ENCODE assay signal across 8 cellular contexts in the genomic region with DNA sequence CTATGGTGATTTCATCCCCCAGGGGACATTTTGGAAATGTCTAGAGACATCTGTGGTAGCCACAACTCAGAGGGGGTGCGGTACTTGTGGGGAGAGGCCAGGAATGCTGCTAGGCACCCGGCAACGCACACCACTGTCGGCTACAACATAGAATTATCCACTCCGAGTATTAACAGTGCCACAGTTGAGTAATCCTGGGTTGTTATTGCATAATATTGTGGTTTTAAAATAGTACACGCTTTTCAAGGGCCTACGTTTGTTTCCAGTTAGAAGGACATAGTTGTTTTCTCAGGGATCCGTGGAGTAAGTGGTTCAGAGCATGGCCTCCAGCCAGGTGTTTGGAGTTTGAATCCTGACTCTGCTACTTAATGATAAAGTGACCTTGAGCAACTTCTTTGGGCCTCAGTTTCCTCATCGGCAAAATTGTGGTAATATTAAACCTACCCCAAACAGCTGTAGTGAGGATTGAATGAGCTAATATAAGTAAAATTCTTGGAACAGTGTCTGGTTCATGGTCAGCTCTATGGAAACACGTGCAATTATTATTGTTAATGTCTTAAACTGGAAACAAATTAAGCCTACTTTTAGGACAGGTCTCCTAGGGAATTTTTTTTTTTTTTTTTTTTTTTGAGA. TPM values are rescaled to one million over a fixed set of nuclear protein-coding genes. Genes with fewer than 3 reads are reported as not detected.
DNase-seq lines count a peak whose midpoint lies in the region; ATAC-seq and TF ChIP-seq lines count a peak whose summit lies in the region.

No MANE protein-coding gene starts in this region.

- no peak for DNase-seq in HCT116 (ENCODE audit: low read depth, low spot score)
- DNase-seq in Peyer's patch, result peak in 1 of 3 donors; percentile 68
- peak; percentile 99 for DNase-seq in fibroblast of the conjunctiva (ENCODE audit: low read depth)
- DNase-seq in sciatic nerve (ENCODE audit: low spot score), result peak; percentile 83
- no peak for DNase-seq in activated CD4-positive, alpha-beta T cell treated with anti-CD3 and anti-CD28 coated beads, Interleukin-2, amount 10 ng/mL, durations not matched to agents 7 days and 5 days
- DNase-seq in KG1 (lab: John Stamatoyannopoulos, UW), result no peak
- no peak for DNase-seq in ecto neural progenitor cell (ENCODE audit: low spot score)

- H3K27ac ChIP-seq in ACC112 (ENCODE audit: low read depth, low read length) (peak overlapping the region; percentile 83), HCT116 (ENCODE audit: low read depth, low read length) (no peak overlapping the region), Peyer's patch (peak overlapping the region; percentile 29 to 53 (median 36))

- no peak overlapping the region for H3K9ac ChIP-seq in HCT116 (ENCODE audit: low read length)

- no TSS peak for BruUV-seq in HCT116 (replicated peaks; lab: Mats Ljungman, UMichigan)

- H3K9me3 Mint-ChIP-seq in activated CD4-positive, alpha-beta T cell treated with anti-CD3 and anti-CD28 coated beads, Interleukin-2, amount 10 ng/mL, durations not matched to agents 7 days and 5 days, result peaks cover 8% of the 10 kb centered on the region

- no peaks in the 10 kb centered on the region for H3K9me3 ChIP-seq in HCT116 (ENCODE audit: control insufficient read depth in 1 of 2, insufficient read depth in 1 of 2, low read depth in 1 of 2, low read length in 2 of 2)
- no peaks in the 10 kb centered on the region for H3K9me3 ChIP-seq in Peyer's patch

- RAD21 ChIA-PET in HCT116 (lab: Charles Lee; ENCODE audit: low non-redundant PET in 1 of 2, low total read pairs in 2 of 2, uncharacterized antibody in 2 of 2, unreplicated experiment in 2 of 2), result no interaction called here

- TF ChIP-seq POLR2A in HCT116 (IDR thresholded peaks at IDR 0.05; ENCODE audit: borderline replicate concordance, extremely low read depth, insufficient read depth, insufficient read length) (no peak), Peyer's patch (IDR thresholded peaks at IDR 0.05) (no peak)

- H3K4me3 ChIP-seq in ACC112 (ENCODE audit: low read depth, low read length), result no peak overlapping the region
- H3K4me3 ChIP-seq in HCT116 (replicated peaks in 1 of 2; ENCODE audit: low read depth in 1 of 2, low read length in 2 of 2), result no peak overlapping the region
- H3K4me3 ChIP-seq in Peyer's patch, result no peak overlapping the region

- no peak overlapping the region for H3K4me2 ChIP-seq in HCT116 (ENCODE audit: low read length)

- TF ChIP-seq RAD21 in HCT116 (IDR thresholded peaks at IDR 0.05; ENCODE audit: low read depth), result no peak

- no peaks in the 10 kb centered on the region for H3K36me3 Mint-ChIP-seq in activated CD4-positive, alpha-beta T cell treated with anti-CD3 and anti-CD28 coated beads, Interleukin-2, amount 10 ng/mL, durations not matched to agents 7 days and 5 days (ENCODE audit: low read depth)

- peaks cover 13% of the 10 kb centered on the region for H3K4me1 Mint-ChIP-seq in activated CD4-positive, alpha-beta T cell treated with anti-CD3 and anti-CD28 coated beads, Interleukin-2, amount 10 ng/mL, durations not matched to agents 7 days and 5 days

- POLR2A ChIA-PET in HCT116 (lab: Charles Lee), result no interaction called here
- POLR2A ChIA-PET in activated CD4-positive, alpha-beta T cell treated with anti-CD3 and anti-CD28 coated beads, Interleukin-2, amount 10 ng/mL, durations not matched to agents 7 days and 5 days (lab: Charles Lee), result no interaction called here

- peaks cover 21% of the 10 kb centered on the region for H3K4me1 ChIP-seq in ACC112 (ENCODE audit: control insufficient read depth, insufficient read depth, low read length, unreplicated experiment)
- H3K4me1 ChIP-seq in HCT116 (ENCODE audit: control insufficient read depth in 1 of 2, insufficient read depth in 2 of 2, low read length in 2 of 2), result no peaks in the 10 kb centered on the region
- H3K4me1 ChIP-seq in Peyer's patch, result peaks cover 0 to 17% (median 0%) of the 10 kb centered on the region in 4 donors

- intact Hi-C loops in HCT116 (cut with micrococcal nuclease), result no loop called here
- intact Hi-C loops in sciatic nerve (cut with DNase I), result no loop called here

- H2AFZ ChIP-seq in ACC112 (ENCODE audit: low read length, unreplicated experiment) (no peak overlapping the region), HCT116 (ENCODE audit: low read depth, low read length, poor library complexity, severe bottlenecking) (no peak overlapping the region)

- peaks cover 37% of the 10 kb centered on the region for H3K27me3 Mint-ChIP-seq in activated CD4-positive, alpha-beta T cell treated with anti-CD3 and anti-CD28 coated beads, Interleukin-2, amount 10 ng/mL, durations not matched to agents 7 days and 5 days

- no peaks in the 10 kb centered on the region for H3K27me3 ChIP-seq in ACC112 (ENCODE audit: insufficient read depth, low read length)
- no peaks in the 10 kb centered on the region for H3K27me3 ChIP-seq in HCT116 (ENCODE audit: insufficient read depth, low read length)
- H3K27me3 ChIP-seq in Peyer's patch, result no peaks in the 10 kb centered on the region

- H3K9me2 ChIP-seq in HCT116 (ENCODE audit: insufficient read depth), result no peaks in the 10 kb centered on the region

- TF ChIP-seq CTCF in HCT116 (IDR thresholded peaks at IDR 0.05 in 2 of 3, conservative IDR thresholded peaks at IDR 0.05 in 1 of 3; ENCODE audit: borderline replicate concordance in 1 of 3, insufficient read depth in 1 of 3, low read depth in 2 of 3, low read length in 2 of 3), result no peak
- no peak for TF ChIP-seq CTCF in Peyer's patch (IDR thresholded peaks at IDR 0.05)

- H3K79me2 ChIP-seq in ACC112 (ENCODE audit: control insufficient read depth, insufficient read depth, low read length, unreplicated experiment) (no peaks in the 10 kb centered on the region), HCT116 (ENCODE audit: insufficient read depth, low read length) (no peaks in the 10 kb centered on the region)

- ATAC-seq in HCT116 (no peak), sciatic nerve (peak; percentile 99)

- H4K20me1 ChIP-seq in HCT116 (ENCODE audit: insufficient read depth), result no peaks in the 10 kb centered on the region

- H3K36me3 ChIP-seq in ACC112 (ENCODE audit: insufficient read depth, low read length) (no peaks in the 10 kb centered on the region), HCT116 (ENCODE audit: control insufficient read depth in 1 of 2, insufficient read depth in 2 of 2, low read length in 2 of 2) (no peaks in the 10 kb centered on the region), Peyer's patch (peaks cover 0 to 3% (median 0%) of the 10 kb centered on the region in 3 donors)

- no peak overlapping the region for H3K27ac Mint-ChIP-seq in activated CD4-positive, alpha-beta T cell treated with anti-CD3 and anti-CD28 coated beads, Interleukin-2, amount 10 ng/mL, durations not matched to agents 7 days and 5 days

- CTCF ChIA-PET in HCT116 (lab: Charles Lee), result no interaction called here
- CTCF ChIA-PET in activated CD4-positive, alpha-beta T cell treated with anti-CD3 and anti-CD28 coated beads, Interleukin-2, amount 10 ng/mL, durations not matched to agents 7 days and 5 days (lab: Charles Lee), result interaction anchor here (0.6 kb wide), 1 partner anchor 21 kb away, joined by 5 read pairs; no protein-coding TSS in a partner anchor

- no peak overlapping the region for H3K4me3 Mint-ChIP-seq in activated CD4-positive, alpha-beta T cell treated with anti-CD3 and anti-CD28 coated beads, Interleukin-2, amount 10 ng/mL, durations not matched to agents 7 days and 5 days

TF ChIP-seq in HCT116, 20 proteins besides CTCF, POLR2A, EP300 and RAD21:
- TF ChIP-seq JUND (IDR thresholded peaks at IDR 0.05), result no peak
- TF ChIP-seq ELF1 (IDR thresholded peaks at IDR 0.05; ENCODE audit: borderline replicate concordance, low read depth), result no peak
- no peak for TF ChIP-seq SIN3A (IDR thresholded peaks at IDR 0.05; ENCODE audit: low read depth)
- TF ChIP-seq, protein P1, sequence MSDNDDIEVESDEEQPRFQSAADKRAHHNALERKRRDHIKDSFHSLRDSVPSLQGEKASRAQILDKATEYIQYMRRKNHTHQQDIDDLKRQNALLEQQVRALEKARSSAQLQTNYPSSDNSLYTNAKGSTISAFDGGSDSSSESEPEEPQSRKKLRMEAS (IDR thresholded peaks at IDR 0.05), result no peak
- TF ChIP-seq CEBPB (IDR thresholded peaks at IDR 0.05; ENCODE audit: low read depth), result peak; percentile 57
- no peak for TF ChIP-seq ATF3 (IDR thresholded peaks at IDR 0.05)
- TF ChIP-seq EZH2 (IDR thresholded peaks at IDR 0.05), result no peak
- no peak for TF ChIP-seq EZH2phosphoT487 (IDR thresholded peaks at IDR 0.05; ENCODE audit: borderline replicate concordance)

RNA-seq across cellular contexts. Expression of gene CYP27A1, which starts 24.5 kb away (rescaled TPM):
- total RNA-seq in HCT116 (2021; ENCODE audit: unreplicated experiment), result 1.6 TPM
- 0.38 and 0.84 TPM in 2 replicates for polyA plus RNA-seq in HCT116 (2012)
- total RNA-seq in Peyer's patch, result 100 to 1,000 TPM in 3 of 4 donors, 10 to 100 TPM in 1; 68.5 to 277 (median 168) TPM
- total RNA-seq in sciatic nerve, result 51.8 TPM
- under 1 TPM; 0.08 to 0.22 TPM for total RNA-seq in activated CD4-positive, alpha-beta T cell treated with anti-CD3 and anti-CD28 coated beads, Interleukin-2, amount 10 ng/mL, durations not matched to agents 7 days and 5 days

RNA-seq across cellular contexts. Expression of gene PRKAG3, which starts 25.1 kb away (rescaled TPM):
- total RNA-seq in HCT116 (2021; ENCODE audit: unreplicated experiment), result not detected
- not detected in 2 replicates for polyA plus RNA-seq in HCT116 (2012)
- not detected for total RNA-seq in Peyer's patch
- total RNA-seq in sciatic nerve, result 0.49 TPM
- not detected for total RNA-seq in activated CD4-positive, alpha-beta T cell treated with anti-CD3 and anti-CD28 coated beads, Interleukin-2, amount 10 ng/mL, durations not matched to agents 7 days and 5 days

RNA-seq across cellular contexts. Expression of gene WNT6, which starts 53.1 kb away (rescaled TPM):
- total RNA-seq in HCT116 (2021; ENCODE audit: unreplicated experiment), result 1.4 TPM
- polyA plus RNA-seq in HCT116 (2012), result 2.2 and 2.4 TPM in 2 replicates
- total RNA-seq in Peyer's patch, result not detected
- 23.3 TPM for total RNA-seq in sciatic nerve
- not detected for total RNA-seq in activated CD4-positive, alpha-beta T cell treated with anti-CD3 and anti-CD28 coated beads, Interleukin-2, amount 10 ng/mL, durations not matched to agents 7 days and 5 days

Comparison
In these comparisons a context has a peak if more than half of its experiments do, and no peak if none do; other contexts are left out.
1. DNase-seq: peak in fibroblast of the conjunctiva (single experiment) and sciatic nerve (single experiment); none in HCT116 (single experiment), activated CD4-positive, alpha-beta T cell treated with anti-CD3 and anti-CD28 coated beads, Interleukin-2, amount 10 ng/mL, durations not matched to agents 7 days and 5 days (single experiment), KG1 (single experiment) and ecto neural progenitor cell (single experiment).
2. RNA of gene CYP27A1, which starts 24.5 kb away (total RNA-seq): 68.5 to 277 TPM in Peyer's patch and 51.8 TPM in sciatic nerve (single experiment); 1.6 TPM in HCT116 (single experiment) and 0.08 to 0.22 TPM in activated CD4-positive, alpha-beta T cell treated with anti-CD3 and anti-CD28 coated beads, Interleukin-2, amount 10 ng/mL, durations not matched to agents 7 days and 5 days; every median in the first group is over 10 times any median in the second.
3. RNA of gene WNT6, which starts 53.1 kb away (total RNA-seq): 23.3 TPM in sciatic nerve (single experiment); 1.4 TPM in HCT116 (single experiment), not detected in Peyer's patch and not detected in activated CD4-positive, alpha-beta T cell treated with anti-CD3 and anti-CD28 coated beads, Interleukin-2, amount 10 ng/mL, durations not matched to agents 7 days and 5 days; every median in the first group is over 10 times any median in the second.